Comparison of ENCODE assay signal across 22 cellular contexts in the genomic region with DNA sequence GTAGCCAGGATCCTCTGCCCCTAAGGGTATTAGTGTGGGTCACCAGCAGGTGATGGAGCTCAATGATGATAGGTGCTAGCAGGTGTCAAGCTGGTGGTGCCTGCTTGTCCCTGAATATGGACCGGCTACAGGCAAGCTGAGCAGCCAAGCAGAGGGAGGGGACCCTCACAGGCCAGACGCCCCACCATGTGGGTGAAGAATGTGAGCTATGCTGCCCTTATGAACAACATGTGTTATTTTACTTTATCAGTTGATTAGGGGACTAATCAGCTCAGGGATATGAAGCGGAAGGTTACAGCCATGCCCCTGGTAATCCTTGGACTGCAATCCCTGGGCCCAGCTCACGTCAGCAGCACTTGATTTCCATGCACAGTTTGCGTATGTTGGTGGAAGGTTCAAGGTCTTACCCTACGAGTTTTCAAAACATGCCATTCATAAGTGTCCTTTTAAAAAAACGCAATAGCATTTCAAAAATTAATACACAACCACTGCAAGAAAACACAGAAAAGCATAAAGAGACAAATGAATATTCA.
DNase-seq lines count a peak whose midpoint lies in the region; FAIRE-seq and TF ChIP-seq lines count a peak whose summit lies in the region.
"Had no signal": no experiment of that assay in that cellular context is flagged by ENCODE, and none has a peak within 500 bp of the region (broad histone marks: within the 10 kb centered on the region; RNA-seq: fewer than 3 reads in every experiment).

No MANE protein-coding gene starts in this region.

- no peak overlapping the region for H3K4ac ChIP-seq in H1 (replicated peaks; ENCODE audit: insufficient read length, low read depth, low read length)
- no peak overlapping the region for H3K4ac ChIP-seq in mesendoderm (ENCODE audit: low read depth, low read length)

- H4K5ac ChIP-seq in H1 (ENCODE audit: insufficient read length, low read depth, low read length): no peak overlapping the region
- H4K5ac ChIP-seq in mesendoderm (ENCODE audit: low read length): no peak overlapping the region

- H3K56ac ChIP-seq in H1 (replicated peaks; ENCODE audit: insufficient read length, low read depth, low read length): no peak overlapping the region
- no peak overlapping the region for H3K56ac ChIP-seq in mesendoderm (ENCODE audit: low read length)

- H4K20me1 ChIP-seq in H1 (replicated peaks in 1 of 2; ENCODE audit: control insufficient read depth in 1 of 2, insufficient read depth in 2 of 2, low read length in 2 of 2): no peaks in the 10 kb centered on the region

- H2BK120ac ChIP-seq in H1 (replicated peaks; ENCODE audit: low read depth, low read length) (no peak overlapping the region), mesendoderm (ENCODE audit: low read depth, low read length) (no peak overlapping the region)

- FAIRE-seq in H1 (lab: Jason Lieb, UNC): no peak
- FAIRE-seq: A204.1, GM12878 had no signal

- H3K4me3 ChIP-seq in adrenal gland (no peak overlapping the region), H1 (ENCODE audit: extremely low read depth in 1 of 4, insufficient read depth in 2 of 4, low read depth in 3 of 4, low read length in 4 of 4) (no peak overlapping the region), mesendoderm (ENCODE audit: low read length) (no peak overlapping the region), retinal pigment epithelial cell (ENCODE audit: low read length) (no peak overlapping the region)
- H3K4me3 ChIP-seq: GM12878, HAP-1 had no signal

- no peak overlapping the region for H2BK15ac ChIP-seq in H1 (ENCODE audit: low read length)
- H2BK15ac ChIP-seq in mesendoderm (replicated peaks; ENCODE audit: low read depth): no peak overlapping the region

- H3K79me1 ChIP-seq in H1 (ENCODE audit: low read depth, low read length) (no peaks in the 10 kb centered on the region), mesendoderm (ENCODE audit: low read length) (no peaks in the 10 kb centered on the region)

- H3K27me3 ChIP-seq in adrenal gland (no peaks in the 10 kb centered on the region), H1 (replicated peaks in 1 of 4; ENCODE audit: control insufficient read depth in 3 of 4, extremely low read depth in 1 of 4, insufficient read depth in 3 of 4, low read length in 3 of 4) (0 out of 7 replicates have a peak, but pooled peaks cover 0 to 3% (median 0%) of the 10 kb centered on the region in 4 experiments), mesendoderm (ENCODE audit: insufficient read depth, low read length, poor library complexity) (no peaks in the 10 kb centered on the region)
- H3K27me3 ChIP-seq: BE2C had no signal

- H4K91ac ChIP-seq in H1 (replicated peaks; ENCODE audit: insufficient read length, low read length): no peak overlapping the region

- peak overlapping the region; percentile 35; the same call in 1 of the 2 replicates for H2BK20ac ChIP-seq in H1 (ENCODE audit: low read length)

- peaks cover 2% of the 10 kb centered on the region for H3K23me2 ChIP-seq in H1 (ENCODE audit: low read depth, low read length)

- no peak overlapping the region; the same call in 1 of the 2 replicates for H2BK12ac ChIP-seq in H1 (ENCODE audit: low read depth, low read length)

- H4K8ac ChIP-seq in H1 (ENCODE audit: extremely low read depth, insufficient read depth, low read length) (no peak overlapping the region), mesendoderm (ENCODE audit: low read depth, low read length) (no peak overlapping the region)

- TF ChIP-seq CTCF in adrenal gland (IDR thresholded peaks at IDR 0.05): no peak
- no peak for TF ChIP-seq CTCF in H1 (IDR thresholded peaks at IDR 0.05; ENCODE audit: control extremely low read depth in 1 of 3, insufficient read depth in 1 of 3, low read depth in 1 of 3, low read length in 3 of 3)
- TF ChIP-seq CTCF in retinal pigment epithelial cell (conservative IDR thresholded peaks at IDR 0.05; ENCODE audit: low read depth, low read length): no peak

- POLR2A ChIA-PET in H1 (lab: Charles Lee; ENCODE audit: partially characterized antibody): no interaction called here

- 45 to 60% (median 48%) methylated on average over 6 to 7 of the region's 7 CpGs for WGBS in adrenal gland, 4 donors
- 88% methylated on average over 7 of the region's 7 CpGs; no CpG with 5 or more reads in 1 of the 2 experiments for WGBS in H1 (ENCODE audit: extremely low coverage in 1 of 2, insufficient coverage in 1 of 2, insufficient read length in 1 of 2, insufficient replicate concordance in 2 of 2, low coverage in 1 of 2, low lambda C conversion rate in 2 of 2, missing lambda C conversion rate in 1 of 2), 2 experiments
- WGBS in mesendoderm (ENCODE audit: extremely low coverage, insufficient coverage, low lambda C conversion rate): no CpG with 5 or more reads among the region's 7 CpGs

- no peak overlapping the region for H2AFZ ChIP-seq in H1 (ENCODE audit: low read length)

- no peak overlapping the region for H3K4me2 ChIP-seq in H1 (ENCODE audit: insufficient read depth in 1 of 2, low read depth in 2 of 2, low read length in 2 of 2)
- no peak overlapping the region for H3K4me2 ChIP-seq in mesendoderm (ENCODE audit: low read length)

- intact Hi-C loops in adrenal gland (cut with DNase I): no loop called here

- H3K27ac ChIP-seq in adrenal gland (peak overlapping the region in 4 of 5 donors; percentile 38 to 83 (median 52)), H1 (ENCODE audit: low read depth, low read length) (no peak overlapping the region), mesendoderm (ENCODE audit: low read depth, low read length) (no peak overlapping the region)
- H3K27ac ChIP-seq: HL-60 had no signal

- DNase-seq in adrenal gland: peak; percentile 62 to 92 (median 76)
- no peak for DNase-seq in H1 (ENCODE audit: low read depth in 1 of 2, low spot score in 2 of 2)
- peak; percentile 30 for DNase-seq in mesendoderm
- peak; percentile 95 for DNase-seq in retinal pigment epithelial cell (ENCODE audit: low read depth)
- DNase-seq in NCI-H2029 (lab: John Stamatoyannopoulos, UW): no peak
- DNase-seq in kidney glomerular epithelial cell (lab: John Stamatoyannopoulos, UW): no peak
- no peak for DNase-seq in SIG-M5 (lab: John Stamatoyannopoulos, UW)
- DNase-seq in NCI-H1105 (lab: John Stamatoyannopoulos, UW): no peak
- DNase-seq: ACHN; BE2C; C1 segment of cervical spinal cord; CD4-positive, CD25-positive, alpha-beta regulatory T cell; CD8-positive, alpha-beta memory T cell; COR-L47; DMS 273 treated with DMSO at 0.1 percent for 48 hours; DMS53; DND-41; EL had no signal

- H3K79me2 ChIP-seq in H1 (ENCODE audit: control insufficient read depth in 1 of 2, insufficient read depth in 2 of 2, low read length in 2 of 2): no peaks in the 10 kb centered on the region
- no peaks in the 10 kb centered on the region for H3K79me2 ChIP-seq in mesendoderm (ENCODE audit: control insufficient read depth, insufficient read depth, low read length)

- no peak overlapping the region for H2AK5ac ChIP-seq in H1 (ENCODE audit: low read depth, low read length)
- no peak overlapping the region for H2AK5ac ChIP-seq in mesendoderm (ENCODE audit: low read length)

- no peak for TF ChIP-seq EP300 in H1 (IDR thresholded peaks at IDR 0.05; ENCODE audit: borderline replicate concordance in 1 of 2, low read depth in 2 of 2, low read length in 2 of 2)

- H3K23ac ChIP-seq in H1 (ENCODE audit: insufficient read length) (no peak overlapping the region), mesendoderm (ENCODE audit: low read length) (no peak overlapping the region)

- TF ChIP-seq POLR2A in adrenal gland (IDR thresholded peaks at IDR 0.05) (no peak), H1 (IDR thresholded peaks at IDR 0.05; ENCODE audit: control extremely low read depth in 1 of 2, low read depth in 2 of 2, low read length in 2 of 2) (no peak)

- CTCF ChIA-PET in H1 (lab: Charles Lee; ENCODE audit: partially characterized antibody): interaction anchor here (1.0 to 1.1 kb wide), 2 partner anchors 13 to 14 kb away, joined by 3 to 4 read pairs; no protein-coding TSS in a partner anchor

- TF ChIP-seq RAD21 in H1 (IDR thresholded peaks at IDR 0.05 in 1 of 2, conservative IDR thresholded peaks at IDR 0.05 in 1 of 2; ENCODE audit: low read depth in 2 of 2, low read length in 2 of 2): no peak

- H3K14ac ChIP-seq in H1 (ENCODE audit: insufficient read length): no peak overlapping the region

- H2BK5ac ChIP-seq in H1 (ENCODE audit: low read depth, low read length) (no peak overlapping the region), mesendoderm (ENCODE audit: low read length) (no peak overlapping the region)

- no peaks in the 10 kb centered on the region for H3K9me3 ChIP-seq in adrenal gland (replicated peaks in 1 of 3)
- H3K9me3 ChIP-seq in H1 (ENCODE audit: insufficient read depth in 2 of 2, low read depth in 1 of 2, low read length in 1 of 2): no peaks in the 10 kb centered on the region
- H3K9me3 ChIP-seq: BE2C, HAP-1 had no signal

- H3K9ac ChIP-seq in H1 (replicated peaks in 1 of 4; ENCODE audit: extremely low read depth in 1 of 4, low read depth in 3 of 4, low read length in 3 of 4) (no peak overlapping the region), mesendoderm (ENCODE audit: low read length) (no peak overlapping the region)

- H3K36me3 ChIP-seq in adrenal gland (replicated peaks in 1 of 2) (no peaks in the 10 kb centered on the region), H1 (ENCODE audit: control insufficient read depth in 2 of 4, insufficient read depth in 4 of 4, low read length in 3 of 4) (no peaks in the 10 kb centered on the region), mesendoderm (ENCODE audit: control insufficient read depth, insufficient read depth, low read length) (no peaks in the 10 kb centered on the region)
- H3K36me3 ChIP-seq: BE2C, HAP-1 had no signal

- H3K18ac ChIP-seq in H1 (ENCODE audit: extremely low read depth, low read length): no peak overlapping the region
- no peak overlapping the region for H3K18ac ChIP-seq in mesendoderm (ENCODE audit: low read length)

- H3K4me1 ChIP-seq in adrenal gland (replicated peaks in 1 of 2) (no peaks in the 10 kb centered on the region), H1 (replicated peaks in 1 of 4; ENCODE audit: control insufficient read depth in 3 of 4, insufficient read depth in 4 of 4, low read length in 3 of 4) (peaks cover 0 to 3% (median under 1%) of the 10 kb centered on the region in 4 experiments; a peak in 4 of 7 replicates), mesendoderm (ENCODE audit: control insufficient read depth, low read depth, low read length) (peaks cover 4% of the 10 kb centered on the region)
- H3K4me1 ChIP-seq: BE2C, HAP-1 had no signal

TF ChIP-seq in H1, 55 proteins besides CTCF, POLR2A, EP300 and RAD21 (continues in another document):
- TF ChIP-seq TBP (IDR thresholded peaks at IDR 0.05; ENCODE audit: low read depth, low read length): no peak
- TF ChIP-seq BCL11A (IDR thresholded peaks at IDR 0.05; ENCODE audit: low read depth in 2 of 2, low read length in 2 of 2): no peak
- TF ChIP-seq JUND (IDR thresholded peaks at IDR 0.05; ENCODE audit: low read length): no peak
- no peak for TF ChIP-seq JUN (IDR thresholded peaks at IDR 0.05; ENCODE audit: low read depth, low read length)
- TF ChIP-seq, protein P1, sequence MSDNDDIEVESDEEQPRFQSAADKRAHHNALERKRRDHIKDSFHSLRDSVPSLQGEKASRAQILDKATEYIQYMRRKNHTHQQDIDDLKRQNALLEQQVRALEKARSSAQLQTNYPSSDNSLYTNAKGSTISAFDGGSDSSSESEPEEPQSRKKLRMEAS (IDR thresholded peaks at IDR 0.05): no peak
- no peak for TF ChIP-seq GABPA (IDR thresholded peaks at IDR 0.05; ENCODE audit: borderline replicate concordance, insufficient read depth, low read length)

Comparison
In these comparisons a context has a peak if more than half of its experiments do, and no peak if none do; other contexts are left out.
1. DNase-seq: peak in adrenal gland (7 of 7), mesendoderm (single experiment) and retinal pigment epithelial cell (single experiment); none in H1 (0 of 2), NCI-H2029 (single experiment), kidney glomerular epithelial cell (single experiment), SIG-M5 (single experiment) and NCI-H1105 (single experiment).
2. H3K27ac ChIP-seq: peak in adrenal gland (4 of 5); none in H1 (single experiment) and mesendoderm (single experiment).